Comparison of ENCODE assay signal across 23 cellular contexts in the genomic region with DNA sequence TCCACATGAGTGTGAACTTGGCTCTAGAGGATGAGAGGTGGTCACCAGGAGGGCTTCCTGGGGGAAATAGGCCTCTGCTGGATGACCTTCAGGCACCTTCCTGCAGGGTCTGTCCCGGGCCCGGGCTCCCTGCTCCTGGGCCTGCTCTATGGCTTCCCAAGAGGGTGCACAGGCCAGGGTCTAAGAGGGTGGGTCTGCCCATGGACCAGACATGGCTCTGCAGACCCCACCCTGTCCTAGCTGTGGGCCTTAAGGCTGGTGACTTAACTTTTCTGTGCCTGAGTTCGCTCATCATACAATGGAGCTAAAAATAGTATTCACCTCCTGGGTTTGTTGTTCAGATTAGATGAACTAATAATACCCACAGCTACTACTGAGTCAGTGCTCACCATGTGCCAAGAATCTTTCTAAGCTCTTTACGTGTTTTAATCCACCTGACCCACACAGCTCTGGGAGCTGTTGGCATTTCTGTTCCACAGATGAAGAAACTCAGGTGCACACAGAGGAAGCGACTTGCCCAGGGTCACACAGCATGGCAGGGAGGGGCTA. TPM values are rescaled to one million over a fixed set of nuclear protein-coding genes. Genes with fewer than 3 reads are reported as not detected.
DNase-seq lines count a peak whose midpoint lies in the region; ATAC-seq, FAIRE-seq and TF ChIP-seq lines count a peak whose summit lies in the region.
"Had no signal": no experiment of that assay in that cellular context is flagged by ENCODE, and none has a peak within 500 bp of the region (broad histone marks: within the 10 kb centered on the region; RNA-seq: fewer than 3 reads in every experiment).

No MANE protein-coding gene starts in this region.

- DNase-seq in RCC 7860 (ENCODE audit: low spot score): peak; percentile 12
- peak; percentile 45 for DNase-seq in epithelial cell of esophagus (ENCODE audit: low read depth)
- no peak for DNase-seq in neuronal stem cell (ENCODE audit: low spot score)
- no peak for DNase-seq in NCI-H2227 treated with DMSO at 0.1 percent for 48 hours (lab: John Stamatoyannopoulos, UW)
- no peak for DNase-seq in 8988T
- DNase-seq: activated B cell treated with CpG ODN at 0.5 μM for 24 hours; activated CD4-positive, alpha-beta T cell treated with anti-CD3 and anti-CD28 coated beads, Interleukin-2, amount 50 U/mL, for 4 hours; activated naive CD4-positive, alpha-beta T cell treated with anti-CD3 and anti-CD28 coated beads, Interleukin-2, amount 50 U/mL, for 16 hours; aorta; effector CD4-positive, alpha-beta T cell; HCEC 1CT; Karpas-422; mesenchymal stem cell; NCI-H1092; NCI-H187 treated with DMSO at 0.1 percent for 48 hours; NCI-H774; SHP77; substantia nigra; SW 1271; T1000 had no signal

- H3K4me3 ChIP-seq in BLaER1 (no peak overlapping the region), epithelial cell of esophagus (ENCODE audit: low read length) (no peak overlapping the region), neuronal stem cell (ENCODE audit: low read length in 2 of 2) (no peak overlapping the region)

- H4K8ac ChIP-seq in neuronal stem cell (ENCODE audit: low read depth, low read length): no peak overlapping the region

- no peak overlapping the region for H3K23ac ChIP-seq in neuronal stem cell (ENCODE audit: low read depth, low read length, poor library complexity)

- no peak for FAIRE-seq in RCC 7860 (lab: Jason Lieb, UNC)

- H3K27me3 ChIP-seq in BLaER1: no peaks in the 10 kb centered on the region
- peaks cover 0 to 61% (median 0%) of the 10 kb centered on the region in 3 experiments for H3K27me3 ChIP-seq in neuronal stem cell (ENCODE audit: control insufficient read depth in 3 of 3, insufficient read depth in 3 of 3, low read depth in 1 of 3, low read length in 3 of 3)

- no peak for TF ChIP-seq CTCF in epithelial cell of esophagus (IDR thresholded peaks at IDR 0.05; ENCODE audit: insufficient read depth, low read depth, low read length, missing control alignments)

- H2AK5ac ChIP-seq in neuronal stem cell (ENCODE audit: low read depth, low read length): peak overlapping the region; percentile 20

- H3K9ac ChIP-seq in BLaER1: no peak overlapping the region
- H3K9ac ChIP-seq in neuronal stem cell (ENCODE audit: low read depth, low read length, poor library complexity): no peak overlapping the region

- H4K20me1 ChIP-seq in BLaER1: no peaks in the 10 kb centered on the region

- H2BK5ac ChIP-seq in neuronal stem cell (ENCODE audit: low read length): no peak overlapping the region

- H3K36me3 ChIP-seq in BLaER1: no peaks in the 10 kb centered on the region
- H3K36me3 ChIP-seq in neuronal stem cell (replicated peaks in 1 of 2; ENCODE audit: control insufficient read depth in 2 of 2, insufficient read depth in 2 of 2, low read length in 2 of 2): no peaks in the 10 kb centered on the region

- H3K18ac ChIP-seq in neuronal stem cell (ENCODE audit: low read length): peak overlapping the region; percentile 84

- no peak overlapping the region for H3K27ac ChIP-seq in BLaER1
- H3K27ac ChIP-seq in neuronal stem cell (replicated peaks; ENCODE audit: low read length): no peak overlapping the region

- ATAC-seq in SK-N-SH treated with all-trans-retinoic acid at 6 μM for 48 hours: no peak

- H3K4ac ChIP-seq in neuronal stem cell (ENCODE audit: low read length): no peak overlapping the region

- no peak overlapping the region for H2BK15ac ChIP-seq in neuronal stem cell (ENCODE audit: low read length)

- H3K4me1 ChIP-seq in BLaER1: peaks cover 61% of the 10 kb centered on the region
- no peaks in the 10 kb centered on the region for H3K4me1 ChIP-seq in neuronal stem cell (ENCODE audit: control insufficient read depth in 2 of 2, insufficient read depth in 1 of 2, low read depth in 1 of 2, low read length in 2 of 2)

- WGBS in neuronal stem cell (ENCODE audit: extremely low coverage in 2 of 2, insufficient read length in 2 of 2, insufficient replicate concordance in 1 of 2), 2 donors: no CpG with 5 or more reads among the region's 5 CpGs

- H3K79me1 ChIP-seq in neuronal stem cell (ENCODE audit: low read depth, low read length): no peaks in the 10 kb centered on the region

- H2AFZ ChIP-seq in neuronal stem cell (ENCODE audit: low read length): no peak overlapping the region

- H3K9me3 ChIP-seq in BLaER1: no peaks in the 10 kb centered on the region
- H3K9me3 ChIP-seq in neuronal stem cell (replicated peaks in 1 of 2; ENCODE audit: control insufficient read depth in 2 of 2, insufficient read depth in 1 of 2, low read depth in 1 of 2, low read length in 2 of 2): no peaks in the 10 kb centered on the region

- no peak overlapping the region for H2BK120ac ChIP-seq in neuronal stem cell (ENCODE audit: low read depth, low read length)

- no peak overlapping the region for H4K91ac ChIP-seq in neuronal stem cell (ENCODE audit: low read depth, low read length, poor library complexity)

- no peak overlapping the region for H2BK12ac ChIP-seq in neuronal stem cell (ENCODE audit: low read length)

- H3K4me2 ChIP-seq in BLaER1 (peak overlapping the region; percentile 47), neuronal stem cell (ENCODE audit: insufficient read depth, low read length, poor library complexity, severe bottlenecking) (no peak overlapping the region)

- H3K14ac ChIP-seq in neuronal stem cell (ENCODE audit: low read length): no peak overlapping the region

TF ChIP-seq in SK-N-SH treated with all-trans-retinoic acid at 6 μM for 48 hours, 23 proteins besides CTCF, POLR2A, EP300 and RAD21:
- TF ChIP-seq PPARA (CRISPR knock-in tag; IDR thresholded peaks at IDR 0.05; ENCODE audit: borderline replicate concordance) (no peak), CSDC2 (CRISPR knock-in tag; IDR thresholded peaks at IDR 0.05) (no peak), ZC3H10 (CRISPR knock-in tag; IDR thresholded peaks at IDR 0.05) (no peak), SNAI2 (CRISPR knock-in tag; IDR thresholded peaks at IDR 0.05) (no peak), BACH2 (CRISPR knock-in tag; IDR thresholded peaks at IDR 0.05; ENCODE audit: borderline replicate concordance) (no peak), ZNF565 (CRISPR knock-in tag; conservative IDR thresholded peaks at IDR 0.05; ENCODE audit: low read depth) (no peak), RARB (CRISPR knock-in tag; IDR thresholded peaks at IDR 0.05) (no peak)
- TF ChIP-seq, protein P1, sequence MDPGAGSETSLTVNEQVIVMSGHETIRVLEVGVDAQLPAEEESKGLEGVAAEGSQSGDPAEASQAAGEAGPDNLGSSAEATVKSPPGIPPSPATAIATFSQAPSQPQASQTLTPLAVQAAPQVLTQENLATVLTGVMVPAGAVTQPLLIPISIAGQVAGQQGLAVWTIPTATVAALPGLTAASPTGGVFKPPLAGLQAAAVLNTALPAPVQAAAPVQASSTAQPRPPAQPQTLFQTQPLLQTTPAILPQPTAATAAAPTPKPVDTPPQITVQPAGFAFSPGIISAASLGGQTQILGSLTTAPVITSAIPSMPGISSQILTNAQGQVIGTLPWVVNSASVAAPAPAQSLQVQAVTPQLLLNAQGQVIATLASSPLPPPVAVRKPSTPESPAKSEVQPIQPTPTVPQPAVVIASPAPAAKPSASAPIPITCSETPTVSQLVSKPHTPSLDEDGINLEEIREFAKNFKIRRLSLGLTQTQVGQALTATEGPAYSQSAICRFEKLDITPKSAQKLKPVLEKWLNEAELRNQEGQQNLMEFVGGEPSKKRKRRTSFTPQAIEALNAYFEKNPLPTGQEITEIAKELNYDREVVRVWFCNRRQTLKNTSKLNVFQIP (CRISPR knock-in tag; IDR thresholded peaks at IDR 0.05; ENCODE audit: borderline replicate concordance, low read depth): no peak

RNA-seq across cellular contexts. Expression of a gene that starts 14.4 kb away (rescaled TPM):
- not detected for polyA plus RNA-seq in neuronal stem cell (2013, experiment 1 of 2)
- polyA plus RNA-seq in neuronal stem cell (2013, experiment 2 of 2): 0.01 TPM
- polyA plus RNA-seq: CD4-positive, alpha-beta memory T cell had no signal

Comparison
In these comparisons a context has a peak if more than half of its experiments do, and no peak if none do; other contexts are left out.
1. DNase-seq: peak in RCC 7860 (single experiment) and epithelial cell of esophagus (single experiment); none in neuronal stem cell (single experiment), NCI-H2227 treated with DMSO at 0.1 percent for 48 hours (single experiment) and 8988T (single experiment).